In the genomic region with DNA sequence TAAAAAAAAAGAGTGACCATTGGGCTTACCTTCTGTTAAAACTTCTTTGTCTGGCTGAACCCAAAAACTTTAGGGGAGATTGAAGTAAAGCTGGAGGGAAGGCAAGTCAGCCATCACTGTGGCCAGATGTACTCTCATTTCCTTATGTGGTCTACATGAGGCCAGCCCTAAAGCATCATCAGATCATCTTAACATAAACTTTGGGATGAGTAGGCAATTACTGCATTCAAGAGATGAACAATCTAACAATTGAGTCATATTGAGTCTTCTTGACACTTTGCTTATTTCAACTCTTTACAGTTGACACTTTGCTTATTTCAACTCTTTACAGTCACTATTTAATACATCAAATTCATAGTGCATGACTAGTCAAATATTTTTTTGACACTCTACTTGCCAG, we compare ENCODE assay signal across 25 cellular contexts.
DNase-seq lines count a peak whose midpoint lies in the region; ATAC-seq, FAIRE-seq and TF ChIP-seq lines count a peak whose summit lies in the region.
"Had no signal": no experiment of that assay in that cellular context is flagged by ENCODE, and none has a peak within 500 bp of the region (broad histone marks: within the 10 kb centered on the region; RNA-seq: fewer than 3 reads in every experiment).

No MANE protein-coding gene starts in this region.

- TF ChIP-seq CTCF in astrocyte (IDR thresholded peaks at IDR 0.05; ENCODE audit: insufficient read depth, low read depth, low read length) (no peak), osteoblast (IDR thresholded peaks at IDR 0.05; ENCODE audit: extremely low read depth, low read depth, low read length) (no peak), gastrocnemius medialis (IDR thresholded peaks at IDR 0.05 in 4 of 5, conservative IDR thresholded peaks at IDR 0.05 in 1 of 5) (no peak)

- no peak overlapping the region for H2AFZ ChIP-seq in astrocyte (ENCODE audit: low read depth, low read length)
- peak overlapping the region; percentile 6 for H2AFZ ChIP-seq in osteoblast (ENCODE audit: low read length)
- H2AFZ ChIP-seq: parathyroid adenoma had no signal

- in situ Hi-C loops in gastrocnemius medialis (cut with MboI; ENCODE audit: low sequenced_read_pairs in 4 of 4) = no loop called here

- no peak overlapping the region for H3K27ac Mint-ChIP-seq in astrocyte (ENCODE audit: unreplicated experiment)
- H3K27ac Mint-ChIP-seq: endodermal cell, type B pancreatic cell had no signal

- intact Hi-C loops in gastrocnemius medialis (cut with DNase I; ENCODE audit: low total_unique reads) (loop anchor here (10.0 kb wide), 1 partner anchor 175 kb away; the partner anchor contains the start of gene CDC42EP3), right cardiac atrium (cut with DNase I) (no loop called here)

- H3K4me3 ChIP-seq in astrocyte (ENCODE audit: insufficient read depth, low read depth, low read length) (no peak overlapping the region), osteoblast (ENCODE audit: insufficient read depth, low read length) (no peak overlapping the region), gastrocnemius medialis (no peak overlapping the region), right cardiac atrium (ENCODE audit: low read length) (no peak overlapping the region)
- H3K4me3 ChIP-seq: K562, lung, sigmoid colon had no signal

- ATAC-seq in activated CD4-positive, CD25-positive, alpha-beta regulatory T cell treated with anti-CD3 and anti-CD28 coated beads, Interleukin-2, amount 50 U/mL, for 24 hours = peak; percentile 60 to 74
- no peak for ATAC-seq in gastrocnemius medialis
- ATAC-seq in right cardiac atrium = no peak
- no peak for ATAC-seq in HG02840 (IDR thresholded peaks at IDR 0.05; ENCODE audit: low FRiP score, unreplicated experiment)
- ATAC-seq: K562 had no signal

- H3K9me3 ChIP-seq in astrocyte (ENCODE audit: insufficient read depth, low read depth, low read length) = no peaks in the 10 kb centered on the region
- H3K9me3 ChIP-seq in osteoblast (ENCODE audit: low read depth, low read length) = no peaks in the 10 kb centered on the region
- no peaks in the 10 kb centered on the region for H3K9me3 ChIP-seq in gastrocnemius medialis
- H3K9me3 ChIP-seq in right cardiac atrium (ENCODE audit: control insufficient read depth, low read length) = no peaks in the 10 kb centered on the region
- H3K9me3 ChIP-seq: sigmoid colon had no signal

- no peaks in the 10 kb centered on the region for H3K36me3 ChIP-seq in astrocyte (ENCODE audit: insufficient read depth, low read length)
- H3K36me3 ChIP-seq in osteoblast (ENCODE audit: insufficient read depth, low read length) = no peaks in the 10 kb centered on the region
- H3K36me3 ChIP-seq in gastrocnemius medialis = no peaks in the 10 kb centered on the region
- H3K36me3 ChIP-seq: sigmoid colon had no signal

- no peaks in the 10 kb centered on the region for H3K36me3 Mint-ChIP-seq in astrocyte (ENCODE audit: low read depth, unreplicated experiment)
- H3K36me3 Mint-ChIP-seq: type B pancreatic cell had no signal

- H3K9ac ChIP-seq in astrocyte (ENCODE audit: low read length) = no peak overlapping the region
- H3K9ac ChIP-seq: parathyroid adenoma had no signal

- H3K27me3 Mint-ChIP-seq in astrocyte (ENCODE audit: low read depth, unreplicated experiment) = no peaks in the 10 kb centered on the region
- H3K27me3 Mint-ChIP-seq: type B pancreatic cell had no signal

- no peaks in the 10 kb centered on the region for H3K4me1 ChIP-seq in astrocyte (ENCODE audit: insufficient read depth, low read length)
- no peaks in the 10 kb centered on the region for H3K4me1 ChIP-seq in osteoblast (ENCODE audit: insufficient read depth, low read length)
- peaks cover 3% of the 10 kb centered on the region in 2 donors for H3K4me1 ChIP-seq in gastrocnemius medialis
- H3K4me1 ChIP-seq in right cardiac atrium (ENCODE audit: control insufficient read depth, insufficient read depth, low read length) = no peaks in the 10 kb centered on the region
- H3K4me1 ChIP-seq: parathyroid adenoma, sigmoid colon had no signal

- no peak overlapping the region for H3K4me3 Mint-ChIP-seq in astrocyte (ENCODE audit: unreplicated experiment)
- H3K4me3 Mint-ChIP-seq: endodermal cell, type B pancreatic cell had no signal

- DNase-seq in activated CD4-positive, CD25-positive, alpha-beta regulatory T cell (lab: John Stamatoyannopoulos, UW) = no peak
- DNase-seq in HCEC 1CT (peak; percentile 94), astrocyte (ENCODE audit: low read depth) (peak; percentile 77), osteoblast (ENCODE audit: insufficient read length, low spot score, missing footprints) (no peak), gastrocnemius medialis (no peak), right cardiac atrium (no peak)
- DNase-seq: 8988T; activated CD4-positive, alpha-beta T cell treated with anti-CD3 and anti-CD28 coated beads for 4 hours; activated CD8-positive, alpha-beta memory T cell treated with anti-CD3 and anti-CD28 coated beads, Interleukin-2, amount 50 U/mL, for 4 hours; aorta; C1 segment of cervical spinal cord; endodermal cell; hypothalamus; kidney; NCI-H1092 treated with DMSO at 0.1 percent for 48 hours; NCI-H2081 treated with DMSO at 0.1 percent for 48 hours; NCI-H524; sigmoid colon; stimulated activated CD4-positive, alpha-beta T cell treated with anti-CD3 and anti-CD28 coated beads, Interleukin-2, amount 100 ng/mL, for 24 hours had no signal

- H3K79me2 ChIP-seq in astrocyte (ENCODE audit: insufficient read depth, low read length) (no peaks in the 10 kb centered on the region), osteoblast (ENCODE audit: insufficient read depth, low read length) (no peaks in the 10 kb centered on the region)
- H3K79me2 ChIP-seq: parathyroid adenoma had no signal

- H3K27me3 ChIP-seq in astrocyte (ENCODE audit: insufficient read depth, low read length) (no peaks in the 10 kb centered on the region), osteoblast (ENCODE audit: insufficient read depth, low read length) (no peaks in the 10 kb centered on the region), gastrocnemius medialis (no peaks in the 10 kb centered on the region), right cardiac atrium (ENCODE audit: control insufficient read depth, insufficient read depth) (no peaks in the 10 kb centered on the region)
- H3K27me3 ChIP-seq: sigmoid colon had no signal

- H4K20me1 ChIP-seq in astrocyte (ENCODE audit: insufficient read depth, low read length) = no peaks in the 10 kb centered on the region
- H4K20me1 ChIP-seq in osteoblast (ENCODE audit: insufficient read depth, low read length) = no peaks in the 10 kb centered on the region

- H3K4me1 Mint-ChIP-seq in astrocyte (ENCODE audit: low read depth, unreplicated experiment) = peaks cover 7% of the 10 kb centered on the region

- H3K27ac ChIP-seq in astrocyte (ENCODE audit: low read depth, low read length) = no peak overlapping the region
- H3K27ac ChIP-seq in osteoblast (ENCODE audit: low read depth, low read length) = no peak overlapping the region
- H3K27ac ChIP-seq in gastrocnemius medialis = no peak overlapping the region
- H3K27ac ChIP-seq in right cardiac atrium (ENCODE audit: low read length) = no peak overlapping the region
- H3K27ac ChIP-seq: parathyroid adenoma, sigmoid colon had no signal

- H3K4me2 ChIP-seq in astrocyte (ENCODE audit: low read length) = no peak overlapping the region
- H3K4me2 ChIP-seq in osteoblast (ENCODE audit: insufficient read depth, low read length) = no peak overlapping the region

- no peak for FAIRE-seq in astrocyte (lab: Jason Lieb, UNC)
- FAIRE-seq: K562, kidney had no signal

- peaks cover 5% of the 10 kb centered on the region for H3K9me3 Mint-ChIP-seq in astrocyte (ENCODE audit: unreplicated experiment)

- no peak for TF ChIP-seq POLR2A in gastrocnemius medialis (IDR thresholded peaks at IDR 0.05)

Comparison
In these comparisons a context has a peak if more than half of its experiments do, and no peak if none do; other contexts are left out.
1. ATAC-seq: peak in activated CD4-positive, CD25-positive, alpha-beta regulatory T cell treated with anti-CD3 and anti-CD28 coated beads, Interleukin-2, amount 50 U/mL, for 24 hours (2 of 2); none in gastrocnemius medialis (0 of 2), right cardiac atrium (0 of 2) and HG02840 (single experiment).
2. DNase-seq: peak in HCEC 1CT (single experiment) and astrocyte (single experiment); none in activated CD4-positive, CD25-positive, alpha-beta regulatory T cell (0 of 4), osteoblast (single experiment), gastrocnemius medialis (0 of 2) and right cardiac atrium (0 of 3).